Comparison of ENCODE assay signal across 9 cellular contexts in the genomic region with DNA sequence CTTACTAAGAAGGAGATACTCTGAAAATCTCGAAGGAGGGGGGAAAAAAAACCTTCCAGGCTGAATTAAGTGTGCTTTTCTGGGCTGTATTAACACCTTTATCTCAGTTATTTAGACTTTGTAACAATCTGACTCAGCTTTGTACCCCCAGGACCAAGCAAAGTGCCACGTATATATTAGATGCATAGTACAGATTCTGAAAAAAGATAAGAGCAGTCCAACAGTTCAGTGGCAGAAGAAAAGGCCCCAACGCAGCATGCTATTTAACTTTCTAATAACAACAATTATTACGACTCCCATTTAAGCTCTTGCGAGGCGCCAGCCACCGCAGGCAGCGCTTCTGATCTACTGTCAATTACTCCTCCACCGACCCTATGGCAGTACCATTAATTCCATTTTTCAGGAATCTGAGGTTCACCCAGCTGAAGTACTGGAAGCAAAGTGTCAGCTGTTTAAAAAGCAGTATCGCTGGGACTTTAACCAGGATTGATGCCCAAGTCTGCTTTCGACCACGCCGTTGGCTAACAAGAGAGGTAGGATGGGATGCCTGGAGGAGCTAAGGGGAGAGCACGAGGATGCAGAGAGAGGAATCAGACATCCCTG. TPM values are rescaled to one million over a fixed set of nuclear protein-coding genes. Genes with fewer than 3 reads are reported as not detected.
DNase-seq lines count a peak whose midpoint lies in the region; ATAC-seq, FAIRE-seq and TF ChIP-seq lines count a peak whose summit lies in the region.
"Had no signal": no experiment of that assay in that cellular context is flagged by ENCODE, and none has a peak within 500 bp of the region (broad histone marks: within the 10 kb centered on the region; RNA-seq: fewer than 3 reads in every experiment).

No MANE protein-coding gene starts in this region.

- peaks cover 20% of the 10 kb centered on the region for H3K4me1 Mint-ChIP-seq in activated naive CD8-positive, alpha-beta T cell treated with anti-CD3 and anti-CD28 coated beads, Interleukin-2, amount 10 ng/mL, durations not matched to agents 7 days and 5 days

- TF ChIP-seq POLR2A in right lobe of liver (IDR thresholded peaks at IDR 0.05): no peak

- peaks cover 36% of the 10 kb centered on the region for H3K9me3 ChIP-seq in BLaER1
- H3K9me3 ChIP-seq in right lobe of liver: no peaks in the 10 kb centered on the region
- H3K9me3 ChIP-seq in upper lobe of right lung: no peaks in the 10 kb centered on the region

- intact Hi-C loops in right lobe of liver (cut with DNase I) (no loop called here), upper lobe of right lung (cut with DNase I) (no loop called here), left colon (cut with DNase I, micrococcal nuclease) (no loop called here)

- ATAC-seq in HG02759 (IDR thresholded peaks at IDR 0.05; ENCODE audit: unreplicated experiment): peak; percentile 0
- ATAC-seq in activated naive CD8-positive, alpha-beta T cell treated with anti-CD3 and anti-CD28 coated beads, Interleukin-2, amount 10 ng/mL, durations not matched to agents 7 days and 5 days (ENCODE audit: low read depth): no peak
- ATAC-seq in right lobe of liver: no peak
- no peak for ATAC-seq in upper lobe of right lung
- no peak for ATAC-seq in left colon

- peak overlapping the region; percentile 85 for H3K9ac ChIP-seq in BLaER1

- peak overlapping the region; percentile 97 for H3K4me2 ChIP-seq in BLaER1

- H3K4me3 ChIP-seq in BLaER1: peak overlapping the region; percentile 95
- peak overlapping the region; percentile 73 to 88 (median 83) for H3K4me3 ChIP-seq in right lobe of liver
- peak overlapping the region; percentile 85 for H3K4me3 ChIP-seq in upper lobe of right lung

- H3K9me3 Mint-ChIP-seq in activated naive CD8-positive, alpha-beta T cell treated with anti-CD3 and anti-CD28 coated beads, Interleukin-2, amount 10 ng/mL, durations not matched to agents 7 days and 5 days: peaks cover 15% of the 10 kb centered on the region

- H3K27ac ChIP-seq in BLaER1 (peak overlapping the region; percentile 79), right lobe of liver (peak overlapping the region; percentile 65 to 66 (median 66)), upper lobe of right lung (peak overlapping the region; percentile 68)

- no peaks in the 10 kb centered on the region for H4K20me1 ChIP-seq in BLaER1

- H3K27ac Mint-ChIP-seq in activated naive CD8-positive, alpha-beta T cell treated with anti-CD3 and anti-CD28 coated beads, Interleukin-2, amount 10 ng/mL, durations not matched to agents 7 days and 5 days: peak overlapping the region; percentile 79

- peak overlapping the region; percentile 86 for H3K4me3 Mint-ChIP-seq in activated naive CD8-positive, alpha-beta T cell treated with anti-CD3 and anti-CD28 coated beads, Interleukin-2, amount 10 ng/mL, durations not matched to agents 7 days and 5 days

- TF ChIP-seq CTCF in right lobe of liver (IDR thresholded peaks at IDR 0.05) (no peak), upper lobe of right lung (IDR thresholded peaks at IDR 0.05) (no peak)

- 18% methylated on average over 14 of the region's 14 CpGs for whole genome bisulfite sequencing in right lobe of liver (ENCODE audit: insufficient coverage, low coverage, low lambda C conversion rate, missing lambda C conversion rate)

- no peaks in the 10 kb centered on the region for H3K27me3 Mint-ChIP-seq in activated naive CD8-positive, alpha-beta T cell treated with anti-CD3 and anti-CD28 coated beads, Interleukin-2, amount 10 ng/mL, durations not matched to agents 7 days and 5 days

- H3K4me1 ChIP-seq in BLaER1 (peaks cover 18% of the 10 kb centered on the region), right lobe of liver (peaks cover 0 to 8% (median 3%) of the 10 kb centered on the region in 4 donors), upper lobe of right lung (peaks cover 6% of the 10 kb centered on the region)

- H3K36me3 ChIP-seq in BLaER1 (no peaks in the 10 kb centered on the region), right lobe of liver (no peaks in the 10 kb centered on the region), upper lobe of right lung (no peaks in the 10 kb centered on the region)

- DNase-seq in activated naive CD8-positive, alpha-beta T cell treated with anti-CD3 and anti-CD28 coated beads, Interleukin-2, amount 10 ng/mL, durations not matched to agents 7 days and 5 days: no peak
- no peak for DNase-seq in right lobe of liver
- DNase-seq in upper lobe of right lung: no peak
- DNase-seq in GM19239 (ENCODE audit: insufficient read length, low spot score): no peak
- no peak for DNase-seq in stimulated activated CD4-positive, alpha-beta T cell treated with anti-CD3 and anti-CD28 coated beads, Interleukin-15, amount 100 ng/mL, for 24 hours
- no peak for DNase-seq in left colon

- H3K27me3 ChIP-seq in BLaER1 (no peaks in the 10 kb centered on the region), right lobe of liver (no peaks in the 10 kb centered on the region), upper lobe of right lung (no peaks in the 10 kb centered on the region)

- POLR2A ChIA-PET in activated naive CD8-positive, alpha-beta T cell treated with anti-CD3 and anti-CD28 coated beads, Interleukin-2, amount 10 ng/mL, durations not matched to agents 7 days and 5 days (lab: Charles Lee): interaction anchor here (0.7 to 2.0 kb wide), 6 partner anchors 10 to 450 kb away, joined by 3 to 9 read pairs (median 4); partner anchors contain the start of genes IFIT2, IFIT5 and KIF20B

- no peak for FAIRE-seq in GM19239 (lab: Jason Lieb, UNC)

- peaks cover 14% of the 10 kb centered on the region for H3K36me3 Mint-ChIP-seq in activated naive CD8-positive, alpha-beta T cell treated with anti-CD3 and anti-CD28 coated beads, Interleukin-2, amount 10 ng/mL, durations not matched to agents 7 days and 5 days

RNA-seq across cellular contexts. Expression of gene LIPA, which starts 0.7 kb away (rescaled TPM):
- 10 to 100 TPM; 35.9 to 42.8 TPM for total RNA-seq in activated naive CD8-positive, alpha-beta T cell treated with anti-CD3 and anti-CD28 coated beads, Interleukin-2, amount 10 ng/mL, durations not matched to agents 7 days and 5 days
- 100 to 1,000 TPM in 1 of 6 experiments, 10 to 100 TPM in 5; 52.4 to 179 (median 58.4) TPM for total RNA-seq in right lobe of liver
- 194 TPM for total RNA-seq in upper lobe of right lung
- 10 to 100 TPM; 19.0 to 39.8 TPM for total RNA-seq in left colon

RNA-seq across cellular contexts. Expression of gene CH25H, which starts 43.8 kb away (rescaled TPM):
- not detected for total RNA-seq in activated naive CD8-positive, alpha-beta T cell treated with anti-CD3 and anti-CD28 coated beads, Interleukin-2, amount 10 ng/mL, durations not matched to agents 7 days and 5 days
- total RNA-seq in right lobe of liver (1 to 10 TPM in 1 of 6 experiments, under 1 TPM in 3, not detected in 2; 0.31 to 1.2 (median 0.60) TPM), upper lobe of right lung (7.8 TPM), left colon (1 to 10 TPM in 1 of 2 donors, under 1 TPM in 1; 0.46 to 1.3 TPM)
- total RNA-seq: HT1080 had no signal

RNA-seq across cellular contexts. Expression of gene IFIT2, which starts 50.9 kb away (rescaled TPM):
- 10 to 100 TPM; 18.5 to 21.6 TPM for total RNA-seq in activated naive CD8-positive, alpha-beta T cell treated with anti-CD3 and anti-CD28 coated beads, Interleukin-2, amount 10 ng/mL, durations not matched to agents 7 days and 5 days
- total RNA-seq in right lobe of liver: 10 to 100 TPM in 3 of 6 experiments, 1 to 10 TPM in 3; 4.7 to 12.4 (median 9.8) TPM
- total RNA-seq in upper lobe of right lung: 47.2 TPM
- total RNA-seq in left colon: 1 to 10 TPM; 4.3 to 7.1 TPM
